18 cellular contexts compared by ENCODE assay signal in genomic region chr1:167681024-167681423, GRCh38. TPM values are rescaled to one million over a fixed set of nuclear protein-coding genes. Genes with fewer than 3 reads are reported as not detected.
A peak's percentile ranks its signal among the peaks of the same experiment; 100 is the strongest.
DNase-seq lines count a peak whose midpoint lies in the region; ATAC-seq and TF ChIP-seq lines count a peak whose summit lies in the region.
"Had no signal": no experiment of that assay in that cellular context is flagged by ENCODE, and none has a peak within 500 bp of the region (broad histone marks: within the 10 kb centered on the region; RNA-seq: fewer than 3 reads in every experiment).

No MANE protein-coding gene starts in this region.

- CTCF ChIA-PET in HEK293 (lab: Yijun Ruan, JAX): interaction anchor here (1.2 kb wide), 1 partner anchor 9 kb away, joined by 3 read pairs; no protein-coding TSS in a partner anchor

- ATAC-seq in heart right ventricle (no peak), Right ventricle myocardium superior (ENCODE audit: poor library complexity) (no peak), HG03521 (IDR thresholded peaks at IDR 0.05; ENCODE audit: unreplicated experiment) (no peak)
- ATAC-seq: foreskin keratinocyte had no signal

- H3K4me3 ChIP-seq in heart right ventricle: no peak overlapping the region
- H3K4me3 ChIP-seq in HEK293 (ENCODE audit: low read depth, low read length): no peak overlapping the region
- H3K4me3 ChIP-seq: lung, Peyer's patch had no signal

- no peak for TF ChIP-seq CTCF in heart right ventricle (IDR thresholded peaks at IDR 0.05)
- no peak for TF ChIP-seq CTCF in HEK293 (tag by site-specific recombination; IDR thresholded peaks at IDR 0.05)
- TF ChIP-seq CTCF in type B pancreatic cell (conservative IDR thresholded peaks at IDR 0.05): no peak

- POLR2A ChIA-PET in HEK293 (lab: Yijun Ruan, JAX): no interaction called here

- peaks cover 19% of the 10 kb centered on the region for H3K27me3 Mint-ChIP-seq in type B pancreatic cell

- H3K27ac ChIP-seq in heart right ventricle (peak overlapping the region; percentile 14 to 81 (median 78)), HEK293 (ENCODE audit: extremely low read depth, low read depth, low read length) (no peak overlapping the region)
- H3K27ac ChIP-seq: foreskin keratinocyte had no signal

- no peaks in the 10 kb centered on the region for H3K27me3 ChIP-seq in heart right ventricle
- H3K27me3 ChIP-seq: Peyer's patch had no signal

- peaks cover 15% of the 10 kb centered on the region for H3K4me1 Mint-ChIP-seq in type B pancreatic cell (ENCODE audit: unreplicated experiment)

- peak overlapping the region; percentile 42 for H3K27ac Mint-ChIP-seq in type B pancreatic cell
- H3K27ac Mint-ChIP-seq: HFFc6, nephron had no signal

- H3K36me3 ChIP-seq in heart right ventricle (peaks cover 0 to 73% (median 0%) of the 10 kb centered on the region in 9 donors), HEK293 (ENCODE audit: control insufficient read depth in 2 of 2, insufficient read depth in 1 of 2, low read length in 2 of 2) (no peaks in the 10 kb centered on the region)
- H3K36me3 ChIP-seq: Peyer's patch had no signal

- H3K9me3 ChIP-seq in heart right ventricle (no peaks in the 10 kb centered on the region), HEK293 (ENCODE audit: control insufficient read depth, insufficient read depth, low read depth, low read length) (no peaks in the 10 kb centered on the region)
- H3K9me3 ChIP-seq: Peyer's patch had no signal

- peaks cover 11 to 100% (median 85%) of the 10 kb centered on the region in 9 donors for H3K4me1 ChIP-seq in heart right ventricle
- H3K4me1 ChIP-seq in HEK293 (ENCODE audit: control insufficient read depth, insufficient read depth, low read length): 0 out of 2 replicates have a peak, but pooled peaks cover 3% of the 10 kb centered on the region
- H3K4me1 ChIP-seq: foreskin keratinocyte had no signal

- no peak overlapping the region for H3K4me3 Mint-ChIP-seq in type B pancreatic cell
- H3K4me3 Mint-ChIP-seq: HFFc6, nephron had no signal

- WGBS in heart right ventricle, 2 donors: 25 to 44% methylated on average over 3 of the region's 3 CpGs

- no peaks in the 10 kb centered on the region for H3K9me3 Mint-ChIP-seq in type B pancreatic cell
- H3K9me3 Mint-ChIP-seq: HFFc6, nephron had no signal

- DNase-seq in heart right ventricle: no peak
- DNase-seq in Right ventricle myocardium superior: no peak
- DNase-seq in germinal center (ENCODE audit: low spot score): peak; percentile 40
- DNase-seq in type B pancreatic cell (ENCODE audit: extremely low spot score, unreplicated experiment): no peak
- no peak for DNase-seq in CD1c-positive myeloid dendritic cell (ENCODE audit: extremely low spot score)
- DNase-seq: activated CD4-positive, alpha-beta T cell treated with anti-CD3 and anti-CD28 coated beads, Interleukin-2, amount 50 U/mL, for 48 hours; aorta; DMS79; foreskin keratinocyte; HFFc6; NCI-H187; NCI-H69; Peyer's patch; substantia nigra had no signal

- no peaks in the 10 kb centered on the region for H3K36me3 Mint-ChIP-seq in type B pancreatic cell

- intact Hi-C loops in heart right ventricle (cut with DNase I): loop anchor here in 4 of 10 donors (5.0 to 10.0 kb wide), 2 partner anchors 46 to 49 kb away; partner anchors contain the start of gene RCSD1 (in 4 of the 4)
- intact Hi-C loops in Right ventricle myocardium superior (cut with DNase I): no loop called here

TF ChIP-seq in HEK293, 187 proteins besides CTCF, POLR2A, EP300 and RAD21:
- TF ChIP-seq ZBTB17 (tag by site-specific recombination; IDR thresholded peaks at IDR 0.05) (peak; percentile 45), ZNF48 (tag by site-specific recombination; IDR thresholded peaks at IDR 0.05) (no peak)

RNA-seq across cellular contexts. Expression of gene MPZL1, which starts 40.8 kb away (rescaled TPM):
- 10 to 100 TPM; 15.6 to 52.5 (median 25.2) TPM for total RNA-seq in heart right ventricle
- polyA plus RNA-seq in heart right ventricle: 10 to 100 TPM; 12.8 to 24.0 TPM
- 34.4 TPM for total RNA-seq in Right ventricle myocardium superior
- 93.8 and 103 TPM in 2 replicates for total RNA-seq in type B pancreatic cell (ENCODE audit: low replicate concordance)

RNA-seq across cellular contexts. Expression of gene RCSD1, which starts 51.0 kb away (rescaled TPM):
- total RNA-seq in heart right ventricle (10 to 100 TPM; 27.9 to 50.2 (median 39.7) TPM), Right ventricle myocardium superior (42.9 TPM), type B pancreatic cell (ENCODE audit: low replicate concordance) (0.75 and 5.4 TPM in 2 replicates)
- polyA plus RNA-seq in heart right ventricle: 10 to 100 TPM in 1 of 2 donors, 1 to 10 TPM in 1; 9.0 to 13.5 TPM
- total RNA-seq: HFFc6 had no signal
